ENCODE assay signal across 1 cellular context in genomic region chr1:14672030-14672429, GRCh38.
TF ChIP-seq lines count a peak whose summit lies in the region.

No MANE protein-coding gene starts in this region.

TF ChIP-seq in GM12878, 131 proteins besides CTCF, POLR2A, EP300 and RAD21 (continued from another document):
- TF ChIP-seq RUNX3 (IDR thresholded peaks at IDR 0.05; ENCODE audit: low read length), result peak; percentile 55; the same call in 1 of the 2 replicates
- TF ChIP-seq RFX5 (IDR thresholded peaks at IDR 0.05; ENCODE audit: low read depth, low read length), result no peak
- TF ChIP-seq YY1 (IDR thresholded peaks at IDR 0.05; ENCODE audit: low read depth, low read length), result no peak
- no peak for TF ChIP-seq FOS (IDR thresholded peaks at IDR 0.05; ENCODE audit: borderline replicate concordance, extremely low read depth, insufficient read length)
- no peak for TF ChIP-seq NR2C1 (IDR thresholded peaks at IDR 0.05)
